1 cellular context compared by ENCODE assay signal in the genomic region with DNA sequence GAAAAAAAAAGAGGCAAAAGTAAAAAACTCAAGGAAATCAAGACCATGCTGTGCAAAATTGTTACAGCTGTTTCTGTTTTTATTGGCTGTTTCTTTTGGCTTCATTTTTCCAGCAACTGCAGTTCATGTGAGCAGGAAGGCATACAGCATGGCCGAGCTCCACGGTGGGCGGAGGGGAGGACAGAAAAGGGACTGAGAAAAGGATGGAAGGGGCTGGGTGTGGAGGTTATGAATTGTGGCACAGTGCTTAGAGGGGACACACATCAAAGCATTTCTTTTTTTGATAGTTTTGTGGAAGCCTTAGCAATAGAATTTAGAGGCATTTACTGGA.
TF ChIP-seq lines count a peak whose summit lies in the region.

No MANE protein-coding gene starts in this region.

TF ChIP-seq in IMR-90, 13 proteins besides CTCF, POLR2A, EP300 and RAD21 (continued from another document):
- TF ChIP-seq, protein P1, sequence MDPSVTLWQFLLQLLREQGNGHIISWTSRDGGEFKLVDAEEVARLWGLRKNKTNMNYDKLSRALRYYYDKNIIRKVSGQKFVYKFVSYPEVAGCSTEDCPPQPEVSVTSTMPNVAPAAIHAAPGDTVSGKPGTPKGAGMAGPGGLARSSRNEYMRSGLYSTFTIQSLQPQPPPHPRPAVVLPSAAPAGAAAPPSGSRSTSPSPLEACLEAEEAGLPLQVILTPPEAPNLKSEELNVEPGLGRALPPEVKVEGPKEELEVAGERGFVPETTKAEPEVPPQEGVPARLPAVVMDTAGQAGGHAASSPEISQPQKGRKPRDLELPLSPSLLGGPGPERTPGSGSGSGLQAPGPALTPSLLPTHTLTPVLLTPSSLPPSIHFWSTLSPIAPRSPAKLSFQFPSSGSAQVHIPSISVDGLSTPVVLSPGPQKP (IDR thresholded peaks at IDR 0.05; ENCODE audit: borderline replicate concordance, low read depth, low read length): no peak
- no peak for TF ChIP-seq FOS (IDR thresholded peaks at IDR 0.05; ENCODE audit: low read depth, low read length)
- no peak for TF ChIP-seq MAFK (IDR thresholded peaks at IDR 0.05; ENCODE audit: low read depth, low read length)
- TF ChIP-seq RFX5 (IDR thresholded peaks at IDR 0.05; ENCODE audit: low read depth, low read length): no peak
- no peak for TF ChIP-seq NFE2L2 (IDR thresholded peaks at IDR 0.05; ENCODE audit: low read depth, low read length)
- TF ChIP-seq CEBPB (IDR thresholded peaks at IDR 0.05; ENCODE audit: low read depth, low read length): no peak
- no peak for TF ChIP-seq SMC3 (IDR thresholded peaks at IDR 0.05; ENCODE audit: low read depth, low read length)
- no peak for TF ChIP-seq MAZ (IDR thresholded peaks at IDR 0.05; ENCODE audit: borderline replicate concordance, low read depth, low read length)
- TF ChIP-seq, protein P2, sequence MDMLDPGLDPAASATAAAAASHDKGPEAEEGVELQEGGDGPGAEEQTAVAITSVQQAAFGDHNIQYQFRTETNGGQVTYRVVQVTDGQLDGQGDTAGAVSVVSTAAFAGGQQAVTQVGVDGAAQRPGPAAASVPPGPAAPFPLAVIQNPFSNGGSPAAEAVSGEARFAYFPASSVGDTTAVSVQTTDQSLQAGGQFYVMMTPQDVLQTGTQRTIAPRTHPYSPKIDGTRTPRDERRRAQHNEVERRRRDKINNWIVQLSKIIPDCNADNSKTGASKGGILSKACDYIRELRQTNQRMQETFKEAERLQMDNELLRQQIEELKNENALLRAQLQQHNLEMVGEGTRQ (IDR thresholded peaks at IDR 0.05; ENCODE audit: low read depth, low read length): no peak
